8 cellular contexts compared by ENCODE assay signal in the genomic region with DNA sequence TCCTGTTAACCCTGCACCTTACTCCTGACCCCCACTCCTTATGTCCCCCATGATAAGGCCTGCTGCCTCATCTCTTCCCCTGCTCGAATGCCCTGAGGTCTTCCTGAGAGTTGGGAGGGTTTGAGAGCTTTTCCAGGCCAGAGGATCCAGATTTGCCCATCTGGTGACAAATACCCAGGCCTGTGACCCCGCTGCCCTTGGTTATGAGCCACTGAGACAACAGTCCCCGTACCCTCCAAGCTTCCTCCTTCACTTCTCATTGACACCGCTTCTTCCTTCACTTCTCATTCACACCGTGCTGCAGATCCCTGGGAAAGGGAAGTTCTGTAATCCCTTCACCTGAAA. TPM values are rescaled to one million over a fixed set of nuclear protein-coding genes. Genes with fewer than 3 reads are reported as not detected.
DNase-seq lines count a peak whose midpoint lies in the region; ATAC-seq and TF ChIP-seq lines count a peak whose summit lies in the region.

No MANE protein-coding gene starts in this region.

- CTCF ChIA-PET in activated naive CD4-positive, alpha-beta T cell treated with anti-CD3 and anti-CD28 coated beads for 36 hours (lab: Charles Lee) = interaction anchor here (1.2 to 1.6 kb wide), 2 partner anchors 42 to 128 kb away, joined by 3 to 4 read pairs; no protein-coding TSS in a partner anchor
- CTCF ChIA-PET in MCF 10A (lab: Yijun Ruan, JAX) = interaction anchor here (0.5 to 2.2 kb wide), 8 partner anchors 10 to 499 kb away, joined by 3 to 12 read pairs (median 4); no protein-coding TSS in a partner anchor
- CTCF ChIA-PET in HEK293T (lab: Yijun Ruan, JAX) = interaction anchor here (1.6 kb wide), 1 partner anchor 62 kb away, joined by 7 read pairs; no protein-coding TSS in a partner anchor

- no peaks in the 10 kb centered on the region for H3K27me3 Mint-ChIP-seq in activated naive CD4-positive, alpha-beta T cell treated with anti-CD3 and anti-CD28 coated beads for 36 hours (ENCODE audit: low read depth)
- H3K27me3 Mint-ChIP-seq in MCF 10A (ENCODE audit: insufficient read depth, unreplicated experiment) (no peaks in the 10 kb centered on the region), memory B cell (no peaks in the 10 kb centered on the region)

- H3K27ac Mint-ChIP-seq in activated naive CD4-positive, alpha-beta T cell treated with anti-CD3 and anti-CD28 coated beads for 36 hours = peak overlapping the region; percentile 32
- peak overlapping the region; percentile 10 for H3K27ac Mint-ChIP-seq in MCF 10A (ENCODE audit: low read depth, unreplicated experiment)
- H3K27ac Mint-ChIP-seq in memory B cell = peak overlapping the region; percentile 94

- no peak for ATAC-seq in memory B cell (ENCODE audit: low read depth)
- no peak for ATAC-seq in upper lobe of right lung
- ATAC-seq in GM18870 (IDR thresholded peaks at IDR 0.05; ENCODE audit: unreplicated experiment) = no peak
- ATAC-seq in GM18873 (IDR thresholded peaks at IDR 0.05; ENCODE audit: low FRiP score, unreplicated experiment) = no peak

- peak overlapping the region; percentile 89 for H3K4me3 Mint-ChIP-seq in activated naive CD4-positive, alpha-beta T cell treated with anti-CD3 and anti-CD28 coated beads for 36 hours
- H3K4me3 Mint-ChIP-seq in MCF 10A (ENCODE audit: unreplicated experiment) (peak overlapping the region; percentile 79), memory B cell (peak overlapping the region; percentile 99)

- no peak for DNase-seq in activated naive CD4-positive, alpha-beta T cell treated with anti-CD3 and anti-CD28 coated beads for 36 hours
- no peak for DNase-seq in activated naive CD4-positive, alpha-beta T cell treated with Interleukin-2 at 50 U/mL for 16 hours
- DNase-seq in MCF 10A (ENCODE audit: unreplicated experiment) (no peak), memory B cell (ENCODE audit: low spot score in 2 of 2) (no peak), upper lobe of right lung (no peak), HEK293T (ENCODE audit: extremely low spot score) (no peak)

- H3K36me3 ChIP-seq in upper lobe of right lung = no peaks in the 10 kb centered on the region

- H3K4me1 Mint-ChIP-seq in activated naive CD4-positive, alpha-beta T cell treated with anti-CD3 and anti-CD28 coated beads for 36 hours (ENCODE audit: low read depth) = peaks cover 43% of the 10 kb centered on the region
- H3K4me1 Mint-ChIP-seq in MCF 10A (ENCODE audit: insufficient read depth, unreplicated experiment) (peaks cover 27% of the 10 kb centered on the region), memory B cell (peaks cover 55% of the 10 kb centered on the region)

- peak overlapping the region; percentile 78 for H3K27ac ChIP-seq in upper lobe of right lung

- intact Hi-C loops in activated naive CD4-positive, alpha-beta T cell treated with anti-CD3 and anti-CD28 coated beads for 36 hours (cut with micrococcal nuclease) = loop anchor here (1.0 to 5.0 kb wide), 7 partner anchors 11 to 843 kb away; a partner anchor contains a TSS
- intact Hi-C loops in MCF 10A (cut with micrococcal nuclease) (loop anchor here (5.0 to 10.0 kb wide), 2 partner anchors 44 to 491 kb away; no protein-coding TSS in a partner anchor), upper lobe of right lung (cut with DNase I) (no loop called here)

- peaks cover 13% of the 10 kb centered on the region for H3K4me1 ChIP-seq in upper lobe of right lung

- no peaks in the 10 kb centered on the region for H3K27me3 ChIP-seq in upper lobe of right lung

- H3K9me3 Mint-ChIP-seq in activated naive CD4-positive, alpha-beta T cell treated with anti-CD3 and anti-CD28 coated beads for 36 hours = no peaks in the 10 kb centered on the region
- H3K9me3 Mint-ChIP-seq in MCF 10A (ENCODE audit: unreplicated experiment) (no peaks in the 10 kb centered on the region), memory B cell (no peaks in the 10 kb centered on the region)

- no TSS peak for BruUV-seq in MCF 10A (replicated peaks; lab: Mats Ljungman, UMichigan)

- H3K36me3 Mint-ChIP-seq in activated naive CD4-positive, alpha-beta T cell treated with anti-CD3 and anti-CD28 coated beads for 36 hours (ENCODE audit: low read depth) = no peaks in the 10 kb centered on the region
- H3K36me3 Mint-ChIP-seq in MCF 10A (ENCODE audit: insufficient read depth, unreplicated experiment) (peaks cover 17% of the 10 kb centered on the region), memory B cell (peaks cover 13% of the 10 kb centered on the region)

- H3K9me3 ChIP-seq in upper lobe of right lung = no peaks in the 10 kb centered on the region

- POLR2A ChIA-PET in MCF 10A (lab: Yijun Ruan, JAX) (interaction anchor here (0.7 to 3.7 kb wide), 26 partner anchors 10 to 557 kb away, joined by 3 to 55 read pairs (median 4); a partner anchor contains a TSS), HEK293T (lab: Yijun Ruan, JAX) (interaction anchor here (0.9 to 1.5 kb wide), 2 partner anchors 12 kb away, joined by 3 to 8 read pairs; no protein-coding TSS in a partner anchor)

- TF ChIP-seq CTCF in MCF 10A (IDR thresholded peaks at IDR 0.05; ENCODE audit: unreplicated experiment) (no peak), upper lobe of right lung (IDR thresholded peaks at IDR 0.05) (no peak)

- H3K4me3 ChIP-seq in upper lobe of right lung = peak overlapping the region; percentile 88

TF ChIP-seq in HEK293T, 16 proteins besides CTCF, POLR2A, EP300 and RAD21:
- TF ChIP-seq CTBP1 (IDR thresholded peaks at IDR 0.05; ENCODE audit: borderline replicate concordance) (no peak), NFRKB (IDR thresholded peaks at IDR 0.05) (no peak), TARDBP (IDR thresholded peaks at IDR 0.05) (no peak), LEF1 (IDR thresholded peaks at IDR 0.05; ENCODE audit: borderline replicate concordance) (no peak), SP1 (IDR thresholded peaks at IDR 0.05) (no peak), SUZ12 (IDR thresholded peaks at IDR 0.05) (no peak), FOXK2 (IDR thresholded peaks at IDR 0.05) (no peak), ZNF384 (IDR thresholded peaks at IDR 0.05) (no peak), ELF4 (IDR thresholded peaks at IDR 0.05) (no peak)
- TF ChIP-seq, protein P1, sequence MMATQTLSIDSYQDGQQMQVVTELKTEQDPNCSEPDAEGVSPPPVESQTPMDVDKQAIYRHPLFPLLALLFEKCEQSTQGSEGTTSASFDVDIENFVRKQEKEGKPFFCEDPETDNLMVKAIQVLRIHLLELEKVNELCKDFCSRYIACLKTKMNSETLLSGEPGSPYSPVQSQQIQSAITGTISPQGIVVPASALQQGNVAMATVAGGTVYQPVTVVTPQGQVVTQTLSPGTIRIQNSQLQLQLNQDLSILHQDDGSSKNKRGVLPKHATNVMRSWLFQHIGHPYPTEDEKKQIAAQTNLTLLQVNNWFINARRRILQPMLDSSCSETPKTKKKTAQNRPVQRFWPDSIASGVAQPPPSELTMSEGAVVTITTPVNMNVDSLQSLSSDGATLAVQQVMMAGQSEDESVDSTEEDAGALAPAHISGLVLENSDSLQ (IDR thresholded peaks at IDR 0.05) = no peak

RNA-seq across cellular contexts. Expression of a gene that starts 0.6 kb away (rescaled TPM):
- total RNA-seq in activated naive CD4-positive, alpha-beta T cell treated with anti-CD3 and anti-CD28 coated beads for 36 hours = 10 to 100 TPM; 21.1 to 21.8 TPM
- total RNA-seq in MCF 10A (2022) = 28.9 and 36.1 TPM in 2 replicates
- 104 TPM for total RNA-seq in upper lobe of right lung

RNA-seq across cellular contexts. Expression of a gene that starts 29.7 kb away (rescaled TPM):
- 10 to 100 TPM; 15.5 to 18.5 TPM for total RNA-seq in activated naive CD4-positive, alpha-beta T cell treated with anti-CD3 and anti-CD28 coated beads for 36 hours
- total RNA-seq in MCF 10A (2022) (2.8 and 3.0 TPM in 2 replicates), upper lobe of right lung (81.9 TPM)

RNA-seq across cellular contexts. Expression of a gene that starts 50.0 kb away (rescaled TPM):
- not detected for total RNA-seq in activated naive CD4-positive, alpha-beta T cell treated with anti-CD3 and anti-CD28 coated beads for 36 hours
- total RNA-seq in MCF 10A (2022) = not detected in 2 replicates
- total RNA-seq in upper lobe of right lung = not detected

Comparison
In these comparisons a context has a peak if more than half of its experiments do, and no peak if none do; other contexts are left out.
1. H3K27ac Mint-ChIP-seq: peak in every context shown above with its lines; median percentile 94 in memory B cell; 32 in activated naive CD4-positive, alpha-beta T cell treated with anti-CD3 and anti-CD28 coated beads for 36 hours; 10 in MCF 10A.